ENCODE assay signal across 36 cellular contexts in genomic region chr19:28318469-28319179, GRCh38.
"Had no signal": no experiment of that assay in that cellular context is flagged by ENCODE, and none has a peak within 500 bp of the region (broad histone marks: within the 10 kb centered on the region; RNA-seq: fewer than 3 reads in every experiment).

No MANE protein-coding gene starts in this region.

- H3K27me3 ChIP-seq: brain microvascular endothelial cell had no signal

- ATAC-seq: activated naive CD8-positive, alpha-beta T cell treated with anti-CD3 and anti-CD28 coated beads, Interleukin-2, amount 50 U/mL, for 24 hours; activated T-cell treated with anti-CD3 and anti-CD28 coated beads, Interleukin-2, amount 50 U/mL, for 4 hours; PC-3; Right ventricle myocardium inferior; SK-N-SH treated with all-trans-retinoic acid at 6 μM for 48 hours had no signal

- H3K36me3 ChIP-seq: brain microvascular endothelial cell had no signal

- H3K9me3 Mint-ChIP-seq: activated naive CD8-positive, alpha-beta T cell treated with anti-CD3 and anti-CD28 coated beads, Interleukin-2, amount 50 U/mL, for 24 hours; activated T-cell treated with anti-CD3 and anti-CD28 coated beads, Interleukin-2, amount 50 U/mL, for 4 hours; central memory CD8-positive, alpha-beta T cell had no signal

- H3K27me3 Mint-ChIP-seq: activated B cell treated with CpG ODN at 0.5 μM for 24 hours; activated CD4-positive, alpha-beta memory T cell treated with anti-CD3 and anti-CD28 coated beads for 36 hours; activated naive CD4-positive, alpha-beta T cell treated with anti-CD3 and anti-CD28 coated beads, Interleukin-2, amount 10 ng/mL, durations not matched to agents 7 days and 5 days; activated naive CD8-positive, alpha-beta T cell; activated naive CD8-positive, alpha-beta T cell treated with anti-CD3 and anti-CD28 coated beads, Interleukin-2, amount 50 U/mL, for 24 hours had no signal

- H3K27ac Mint-ChIP-seq: activated B cell treated with CpG ODN at 0.5 μM for 24 hours; activated CD4-positive, alpha-beta memory T cell treated with anti-CD3 and anti-CD28 coated beads for 36 hours; activated naive CD4-positive, alpha-beta T cell treated with anti-CD3 and anti-CD28 coated beads, Interleukin-2, amount 10 ng/mL, durations not matched to agents 7 days and 5 days; activated naive CD8-positive, alpha-beta T cell; activated naive CD8-positive, alpha-beta T cell treated with anti-CD3 and anti-CD28 coated beads, Interleukin-2, amount 50 U/mL, for 24 hours had no signal

- FAIRE-seq: RCC 7860 had no signal

- H3K4me3 Mint-ChIP-seq: activated B cell treated with CpG ODN at 0.5 μM for 24 hours; activated CD4-positive, alpha-beta memory T cell treated with anti-CD3 and anti-CD28 coated beads for 36 hours; activated naive CD4-positive, alpha-beta T cell treated with anti-CD3 and anti-CD28 coated beads, Interleukin-2, amount 10 ng/mL, durations not matched to agents 7 days and 5 days; activated naive CD8-positive, alpha-beta T cell; activated naive CD8-positive, alpha-beta T cell treated with anti-CD3 and anti-CD28 coated beads, Interleukin-2, amount 50 U/mL, for 24 hours; activated T-cell treated with anti-CD3 and anti-CD28 coated beads, Interleukin-2, amount 50 U/mL, for 4 hours; central memory CD8-positive, alpha-beta T cell had no signal

- DNase-seq: activated B cell treated with CpG ODN at 0.5 μM for 24 hours; activated CD4-positive, alpha-beta memory T cell treated with anti-CD3 and anti-CD28 coated beads for 36 hours; activated CD4-positive, alpha-beta T cell treated with anti-CD3 and anti-CD28 coated beads for 4 hours; activated CD4-positive, alpha-beta T cell treated with anti-CD3 and anti-CD28 coated beads, Interleukin-2, amount 50 U/mL, for 1 hour; activated CD4-positive, CD25-positive, alpha-beta regulatory T cell treated with anti-CD3 and anti-CD28 coated beads, Interleukin-2, amount 50 U/mL, for 72 hours; activated CD8-positive, alpha-beta memory T cell treated with anti-CD3 and anti-CD28 coated beads, Interleukin-2, amount 50 U/mL, for 4 hours; activated effector memory CD4-positive, alpha-beta T cell treated with Interleukin-2 at 50 U/mL for 16 hours; activated naive CD4-positive, alpha-beta T cell treated with anti-CD3 and anti-CD28 coated beads, Interleukin-2, amount 10 ng/mL, durations not matched to agents 7 days and 5 days; activated naive CD8-positive, alpha-beta T cell treated with anti-CD3 and anti-CD28 coated beads, Interleukin-2, amount 50 U/mL, for 24 hours; activated T-cell treated with anti-CD3 and anti-CD28 coated beads for 4 hours; activated T-cell treated with anti-CD3 and anti-CD28 coated beads, Interleukin-2, amount 50 U/mL, for 4 hours; anterior cingulate cortex; brain microvascular endothelial cell; NCI-H1105; NCI-H1417 treated with DMSO at 0.1 percent for 48 hours; NCI-H187 treated with DMSO at 0.1 percent for 48 hours; NCI-H2081; NCI-H2171 treated with DMSO at 0.1 percent for 48 hours; NCI-H2227 treated with DMSO at 0.1 percent for 48 hours; NCI-H446; NCI-H510A treated with DMSO at 0.1 percent for 48 hours; NCI-H69; NCI-H82; NK-92 treated with Interleukin-12 subunit alpha and Interleukin-12 subunit beta, amount 100 ng/mL, for 24 hours; PC-3; SIG-M5; T-helper 1 cell; T-helper 2 cell; T-helper 9 cell had no signal

- H3K36me3 Mint-ChIP-seq: activated CD4-positive, alpha-beta memory T cell treated with anti-CD3 and anti-CD28 coated beads for 36 hours; activated naive CD4-positive, alpha-beta T cell treated with anti-CD3 and anti-CD28 coated beads, Interleukin-2, amount 10 ng/mL, durations not matched to agents 7 days and 5 days; activated naive CD8-positive, alpha-beta T cell had no signal

- H3K4me1 Mint-ChIP-seq: activated B cell treated with CpG ODN at 0.5 μM for 24 hours; activated naive CD4-positive, alpha-beta T cell treated with anti-CD3 and anti-CD28 coated beads, Interleukin-2, amount 10 ng/mL, durations not matched to agents 7 days and 5 days; activated naive CD8-positive, alpha-beta T cell treated with anti-CD3 and anti-CD28 coated beads, Interleukin-2, amount 50 U/mL, for 24 hours; central memory CD8-positive, alpha-beta T cell had no signal

- H3K27ac ChIP-seq: brain microvascular endothelial cell, RWPE1, VCaP had no signal
